In the genomic region with DNA sequence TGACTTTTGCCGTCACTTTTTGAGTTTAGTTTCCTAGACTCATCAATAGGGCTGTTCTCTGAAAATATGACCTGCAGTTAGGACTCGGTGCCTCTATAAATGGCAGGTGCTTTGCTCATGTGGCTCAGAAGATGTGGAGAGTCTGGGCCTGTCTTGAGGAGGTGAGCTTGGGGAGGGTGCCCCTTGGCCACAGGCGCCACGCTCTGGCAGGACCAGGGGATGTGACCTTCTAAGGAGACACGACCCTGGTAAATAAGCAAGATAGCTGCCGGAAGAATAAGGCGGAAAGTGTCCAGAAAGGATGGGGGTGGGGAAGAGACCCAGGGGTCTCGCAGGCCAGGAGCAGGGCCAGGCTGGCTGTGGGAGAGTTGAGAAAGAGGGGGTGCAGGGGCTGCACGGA, we compare ENCODE assay signal across 23 cellular contexts.
"Had no signal": no experiment of that assay in that cellular context is flagged by ENCODE, and none has a peak within 500 bp of the region (broad histone marks: within the 10 kb centered on the region; RNA-seq: fewer than 3 reads in every experiment).

No MANE protein-coding gene starts in this region.

- H3K9me3 ChIP-seq: psoas muscle, testis, tibial nerve had no signal

- H3K27me3 ChIP-seq: testis, tibial nerve had no signal

- H3K9ac ChIP-seq: parathyroid adenoma had no signal

- H3K79me2 ChIP-seq: parathyroid adenoma had no signal

- DNase-seq: cerebellar nuclear complex; effector memory CD8-positive, alpha-beta T cell; erythroblast; foreskin melanocyte; hippocampal formation; left colon; left ventricle myocardium superior; mesendoderm; naive thymus-derived CD4-positive, alpha-beta T cell; occipital lobe; psoas muscle; retina; stimulated activated CD4-positive, alpha-beta T cell treated with anti-CD3 and anti-CD28 coated beads, Interleukin-2, amount 100 ng/mL, for 24 hours; stimulated activated CD4-positive, alpha-beta T cell treated with anti-CD3 and anti-CD28 coated beads, Interleukin-4, amount 100 ng/mL, for 4 hours; stimulated activated naive B cell treated with anti-CD40 and anti-IgM and Interleukin-4, amounts not matched to agents 10 μg/mL and 1 μg/mL and 100 μg/mL, for 72 hours; testis had no signal

- H3K36me3 Mint-ChIP-seq: naive thymus-derived CD4-positive, alpha-beta T cell; stimulated activated naive B cell treated with anti-CD40 and anti-IgM and Interleukin-4, amounts not matched to agents 10 μg/mL and 1 μg/mL and 100 μg/mL, for 72 hours had no signal

- ATAC-seq: effector memory CD8-positive, alpha-beta T cell; left ventricle myocardium superior; naive thymus-derived CD4-positive, alpha-beta T cell; psoas muscle; sciatic nerve; stimulated activated naive B cell treated with anti-CD40 and anti-IgM and Interleukin-4, amounts not matched to agents 10 μg/mL and 1 μg/mL and 100 μg/mL, for 72 hours; stimulated activated naive CD8-positive, alpha-beta T cell treated with anti-CD3 and anti-CD28 coated beads, Interleukin-15, amount 100 ng/mL, for 72 hours had no signal

- H3K27ac Mint-ChIP-seq: dendritic cell treated with granulocyte-macrophage colony-stimulating factor and Interleukin-4, amounts not matched to agents 40 ng/mL and 50 ng/mL, for 4 days; effector memory CD8-positive, alpha-beta T cell; stimulated activated naive B cell treated with anti-CD40 and anti-IgM and Interleukin-4, amounts not matched to agents 10 μg/mL and 1 μg/mL and 100 μg/mL, for 72 hours; stimulated activated naive CD8-positive, alpha-beta T cell treated with anti-CD3 and anti-CD28 coated beads, Interleukin-15, amount 100 ng/mL, for 72 hours had no signal

- H3K27ac ChIP-seq: parathyroid adenoma, psoas muscle, testis, tibial nerve had no signal

- H2AFZ ChIP-seq: parathyroid adenoma had no signal

- H3K4me3 ChIP-seq: lung, psoas muscle, testis, tibial nerve had no signal

- H3K27me3 Mint-ChIP-seq: effector memory CD8-positive, alpha-beta T cell; stimulated activated naive B cell treated with anti-CD40 and anti-IgM and Interleukin-4, amounts not matched to agents 10 μg/mL and 1 μg/mL and 100 μg/mL, for 72 hours; stimulated activated naive CD8-positive, alpha-beta T cell treated with anti-CD3 and anti-CD28 coated beads, Interleukin-15, amount 100 ng/mL, for 72 hours had no signal

- H3K36me3 ChIP-seq: tibial nerve had no signal

- H3K4me3 Mint-ChIP-seq: dendritic cell treated with granulocyte-macrophage colony-stimulating factor and Interleukin-4, amounts not matched to agents 40 ng/mL and 50 ng/mL, for 4 days; effector memory CD8-positive, alpha-beta T cell; stimulated activated naive B cell treated with anti-CD40 and anti-IgM and Interleukin-4, amounts not matched to agents 10 μg/mL and 1 μg/mL and 100 μg/mL, for 72 hours; stimulated activated naive CD8-positive, alpha-beta T cell treated with anti-CD3 and anti-CD28 coated beads, Interleukin-15, amount 100 ng/mL, for 72 hours had no signal

- H3K4me1 ChIP-seq: parathyroid adenoma had no signal

- H3K9me3 Mint-ChIP-seq: dendritic cell treated with granulocyte-macrophage colony-stimulating factor and Interleukin-4, amounts not matched to agents 40 ng/mL and 50 ng/mL, for 4 days; effector memory CD8-positive, alpha-beta T cell; naive thymus-derived CD4-positive, alpha-beta T cell; stimulated activated naive B cell treated with anti-CD40 and anti-IgM and Interleukin-4, amounts not matched to agents 10 μg/mL and 1 μg/mL and 100 μg/mL, for 72 hours; stimulated activated naive CD8-positive, alpha-beta T cell treated with anti-CD3 and anti-CD28 coated beads, Interleukin-15, amount 100 ng/mL, for 72 hours had no signal

- FAIRE-seq: colon had no signal
